1 cellular context compared by ENCODE assay signal in genomic region chr11:120192831-120193625, GRCh38.
TF ChIP-seq lines count a peak whose summit lies in the region.

No MANE protein-coding gene starts in this region.

TF ChIP-seq in HepG2, 621 proteins besides CTCF, POLR2A, EP300 and RAD21 (continued from another document and continues in another):
- TF ChIP-seq HMGXB4 (CRISPR knock-in tag; IDR thresholded peaks at IDR 0.05; ENCODE audit: borderline replicate concordance in 1 of 2, low read depth in 1 of 2) (peak; percentile 42 to 57; a peak in 2 of 4 replicates), NR2F6 (IDR thresholded peaks at IDR 0.05) (peak; percentile 48), NR2F6 (CRISPR knock-in tag; IDR thresholded peaks at IDR 0.05) (peak; percentile 71), ZNF709 (CRISPR knock-in tag; IDR thresholded peaks at IDR 0.05) (no peak), REXO4 (CRISPR knock-in tag; IDR thresholded peaks at IDR 0.05; ENCODE audit: borderline replicate concordance) (no peak), SETDB1 (CRISPR knock-in tag; IDR thresholded peaks at IDR 0.05; ENCODE audit: borderline replicate concordance) (no peak), KLF16 (CRISPR knock-in tag; IDR thresholded peaks at IDR 0.05) (no peak), ZKSCAN1 (IDR thresholded peaks at IDR 0.05; ENCODE audit: low read length) (no peak), NR2C2 (CRISPR knock-in tag; IDR thresholded peaks at IDR 0.05; ENCODE audit: borderline replicate concordance) (peak; percentile 77), ZBTB26 (CRISPR knock-in tag; IDR thresholded peaks at IDR 0.05; ENCODE audit: borderline replicate concordance) (peak; percentile 90), NPAS2 (CRISPR knock-in tag; IDR thresholded peaks at IDR 0.05; ENCODE audit: borderline replicate concordance) (no peak), FOSL1 (CRISPR knock-in tag; IDR thresholded peaks at IDR 0.05; ENCODE audit: borderline replicate concordance) (no peak), STAG1 (CRISPR knock-in tag; IDR thresholded peaks at IDR 0.05) (peak; percentile 34; the same call in 1 of the 2 replicates), CSRNP2 (CRISPR knock-in tag; conservative IDR thresholded peaks at IDR 0.05; ENCODE audit: low read depth) (no peak), ZNF256 (CRISPR knock-in tag; conservative IDR thresholded peaks at IDR 0.05) (no peak), TBX3 (IDR thresholded peaks at IDR 0.05; ENCODE audit: borderline replicate concordance) (no peak), GABPA (IDR thresholded peaks at IDR 0.05; ENCODE audit: low read depth, low read length) (no peak), GABPA (CRISPR knock-in tag; IDR thresholded peaks at IDR 0.05; ENCODE audit: low read depth) (no peak), BATF2 (CRISPR knock-in tag; IDR thresholded peaks at IDR 0.05) (no peak), ZNF296 (CRISPR knock-in tag; conservative IDR thresholded peaks at IDR 0.05) (no peak), CC2D1A (CRISPR knock-in tag; IDR thresholded peaks at IDR 0.05) (no peak), NFKBIZ (CRISPR knock-in tag; IDR thresholded peaks at IDR 0.05) (no peak), FOXA3 (CRISPR knock-in tag; IDR thresholded peaks at IDR 0.05) (peak; percentile 55), ASH2L (IDR thresholded peaks at IDR 0.05; ENCODE audit: insufficient read length, low read depth, low read length) (no peak), JUND (CRISPR knock-in tag; IDR thresholded peaks at IDR 0.05) (no peak), FOXO1 (CRISPR knock-in tag; IDR thresholded peaks at IDR 0.05) (peak; percentile 72; the same call in 1 of the 2 replicates), ZNF329 (CRISPR knock-in tag; IDR thresholded peaks at IDR 0.05; ENCODE audit: low read depth) (no peak), DPF2 (CRISPR knock-in tag; IDR thresholded peaks at IDR 0.05; ENCODE audit: borderline replicate concordance, low read depth) (0 out of 2 replicates have a peak, but pooled peaks have one; percentile 72), ZSCAN29 (CRISPR knock-in tag; conservative IDR thresholded peaks at IDR 0.05) (peak; percentile 55; the same call in 1 of the 2 replicates), ZNF354B (CRISPR knock-in tag; IDR thresholded peaks at IDR 0.05) (no peak), ZNF788 (CRISPR knock-in tag; IDR thresholded peaks at IDR 0.05; ENCODE audit: borderline replicate concordance) (peak; percentile 78; the same call in 1 of the 2 replicates), CEBPB (IDR thresholded peaks at IDR 0.05; ENCODE audit: borderline replicate concordance, low read depth, low read length) (no peak), ZNF124 (CRISPR knock-in tag; IDR thresholded peaks at IDR 0.05) (peak; percentile 53; the same call in 1 of the 2 replicates), ZNF850 (CRISPR knock-in tag; conservative IDR thresholded peaks at IDR 0.05) (no peak), MATR3 (CRISPR knock-in tag; IDR thresholded peaks at IDR 0.05) (no peak), GLI4 (CRISPR knock-in tag; IDR thresholded peaks at IDR 0.05; ENCODE audit: borderline replicate concordance) (0 out of 2 replicates have a peak, but pooled peaks have one; percentile 61), ZUFSP (CRISPR knock-in tag; IDR thresholded peaks at IDR 0.05; ENCODE audit: borderline replicate concordance) (no peak), JDP2 (CRISPR knock-in tag; IDR thresholded peaks at IDR 0.05; ENCODE audit: borderline replicate concordance) (no peak), RFX3 (CRISPR knock-in tag; IDR thresholded peaks at IDR 0.05) (no peak), ZNF484 (CRISPR knock-in tag; IDR thresholded peaks at IDR 0.05; ENCODE audit: borderline replicate concordance, low read depth) (no peak), NR2F1 (CRISPR knock-in tag; IDR thresholded peaks at IDR 0.05) (0 out of 4 replicates have a peak, but pooled peaks of 1 of the 2 experiments have one; percentile 41), IKZF5 (CRISPR knock-in tag; IDR thresholded peaks at IDR 0.05) (peak; percentile 87; the same call in 1 of the 2 replicates), SMYD3 (CRISPR knock-in tag; IDR thresholded peaks at IDR 0.05) (no peak), WIZ (CRISPR knock-in tag; IDR thresholded peaks at IDR 0.05) (no peak; the same call in 1 of the 2 replicates), NFIB (CRISPR knock-in tag; IDR thresholded peaks at IDR 0.05; ENCODE audit: borderline replicate concordance) (no peak), HNRNPL (IDR thresholded peaks at IDR 0.05; ENCODE audit: low read depth, low read length) (peak; percentile 97), ZNF775 (CRISPR knock-in tag; IDR thresholded peaks at IDR 0.05; ENCODE audit: borderline replicate concordance) (no peak), ZNF776 (CRISPR knock-in tag; IDR thresholded peaks at IDR 0.05) (no peak), AHR (CRISPR knock-in tag; IDR thresholded peaks at IDR 0.05) (no peak), ZNF331 (CRISPR knock-in tag; IDR thresholded peaks at IDR 0.05) (peak; percentile 57), IKZF1 (IDR thresholded peaks at IDR 0.05) (no peak), SRSF9 (IDR thresholded peaks at IDR 0.05; ENCODE audit: borderline replicate concordance, insufficient read depth, low read depth, low read length, poor library complexity, severe bottlenecking) (no peak), ZNF335 (CRISPR knock-in tag; IDR thresholded peaks at IDR 0.05) (0 out of 2 replicates have a peak, but pooled peaks have one; percentile 33), MEIS1 (CRISPR knock-in tag; IDR thresholded peaks at IDR 0.05; ENCODE audit: borderline replicate concordance) (peak; percentile 72; the same call in 1 of the 2 replicates), ZNF576 (CRISPR knock-in tag; IDR thresholded peaks at IDR 0.05) (no peak), ZNF432 (CRISPR knock-in tag; IDR thresholded peaks at IDR 0.05; ENCODE audit: borderline replicate concordance) (no peak), BRCA1 (CRISPR knock-in tag; IDR thresholded peaks at IDR 0.05) (no peak), SOX13 (IDR thresholded peaks at IDR 0.05) (no peak), SOX13 (CRISPR knock-in tag; conservative IDR thresholded peaks at IDR 0.05 in 1 of 2, IDR thresholded peaks at IDR 0.05 in 1 of 2) (peak in 1 of 2 experiments; percentile 76; a peak in 2 of 4 replicates), TRIM22 (IDR thresholded peaks at IDR 0.05) (no peak), DR1 (CRISPR knock-in tag; IDR thresholded peaks at IDR 0.05) (no peak), NFAT5 (CRISPR knock-in tag; IDR thresholded peaks at IDR 0.05) (no peak), NAIF1 (CRISPR knock-in tag; IDR thresholded peaks at IDR 0.05; ENCODE audit: borderline replicate concordance) (no peak)
